ENCODE assay signal across 8 cellular contexts in genomic region chr5:179623906-179624741, GRCh38. TPM values are rescaled to one million over a fixed set of nuclear protein-coding genes. Genes with fewer than 3 reads are reported as not detected.
DNase-seq lines count a peak whose midpoint lies in the region; ATAC-seq and TF ChIP-seq lines count a peak whose summit lies in the region.

No MANE protein-coding gene starts in this region.

- peak overlapping the region; percentile 100 for H3K4me2 ChIP-seq in mammary epithelial cell (ENCODE audit: insufficient read depth, low read depth, low read length)

- DNase-seq in Right ventricle myocardium inferior (ENCODE audit: missing footprints) (peak; percentile 64), cardiac septum (ENCODE audit: low spot score) (no peak), T-helper 9 cell (peak; percentile 30), mammary epithelial cell (peak; percentile 83), kidney tubule cell (ENCODE audit: low spot score) (peak; percentile 75), iPS-NIHi7 (ENCODE audit: extremely low spot score) (no peak)
- DNase-seq in stimulated activated CD4-positive, alpha-beta T cell treated with anti-CD3 and anti-CD28 coated beads, Interleukin-2, amount 100 ng/mL, for 4 hours (ENCODE audit: low read depth): peak; percentile 13

- CTCF ChIA-PET in mammary epithelial cell (lab: Charles Lee; ENCODE audit: low non-redundant PET): interaction anchor here (0.9 kb wide), 1 partner anchor 15 kb away, joined by 4 read pairs; no protein-coding TSS in a partner anchor

- peak overlapping the region; percentile 54 to 89 (median 81) for H3K4me3 ChIP-seq in mammary epithelial cell (replicated peaks in 1 of 3; ENCODE audit: insufficient read depth in 1 of 3, low read depth in 2 of 3, low read length in 3 of 3)

- H3K9ac ChIP-seq in mammary epithelial cell (ENCODE audit: insufficient read depth, low read length): peak overlapping the region; percentile 84

- peak overlapping the region; percentile 95 for H2AFZ ChIP-seq in mammary epithelial cell (ENCODE audit: low read depth, low read length)

- H4K20me1 ChIP-seq in mammary epithelial cell (ENCODE audit: insufficient read depth, low read length): peaks cover 32% of the 10 kb centered on the region

- intact Hi-C loops in Right ventricle myocardium inferior (cut with DNase I): loop anchor here (2.0 to 5.0 kb wide), 2 partner anchors 67 to 75 kb away; partner anchors contain the start of gene CANX
- intact Hi-C loops in cardiac septum (cut with DNase I): loop anchor here (5.0 kb wide), 1 partner anchor 67 kb away; no protein-coding TSS in a partner anchor
- intact Hi-C loops in mammary epithelial cell (cut with micrococcal nuclease): loop anchor here (2.0 to 5.0 kb wide), 2 partner anchors 75 to 173 kb away; partner anchors contain the start of gene CANX

- dilution Hi-C loops in mammary epithelial cell (cut with HindIII; ENCODE audit: low sequenced_read_pairs): no loop called here

- BruUV-seq in mammary epithelial cell (replicated peaks; lab: Mats Ljungman, UMichigan): TSS peak; percentile 35

- no peaks in the 10 kb centered on the region for H3K9me3 ChIP-seq in mammary epithelial cell (replicated peaks; ENCODE audit: insufficient read depth, low read length)

- no peak for TF ChIP-seq CTCF in mammary epithelial cell (conservative IDR thresholded peaks at IDR 0.05 in 1 of 2, IDR thresholded peaks at IDR 0.05 in 1 of 2; ENCODE audit: extremely low read depth in 1 of 2, insufficient read depth in 1 of 2, low read depth in 1 of 2, low read length in 2 of 2)

- H3K36me3 ChIP-seq in mammary epithelial cell (ENCODE audit: insufficient read depth, low read length): peaks cover 21% of the 10 kb centered on the region

- H3K79me2 ChIP-seq in mammary epithelial cell (ENCODE audit: insufficient read depth, low read length): peaks cover 46% of the 10 kb centered on the region

- H3K27me3 ChIP-seq in mammary epithelial cell (ENCODE audit: insufficient read depth, low read length): no peaks in the 10 kb centered on the region

- in situ Hi-C loops in mammary epithelial cell (cut with MboI; ENCODE audit: low sequenced_read_pairs in 2 of 2): no loop called here

- ATAC-seq in Right ventricle myocardium inferior (peak; percentile 4), HG03460 (IDR thresholded peaks at IDR 0.05; ENCODE audit: unreplicated experiment) (peak; percentile 3)

- H3K27ac ChIP-seq in mammary epithelial cell (ENCODE audit: insufficient read depth, low read depth, low read length): peak overlapping the region; percentile 90

- H3K4me1 ChIP-seq in mammary epithelial cell (ENCODE audit: insufficient read depth, low read length): peaks cover 31% of the 10 kb centered on the region

- WGBS in mammary epithelial cell (ENCODE audit: low coverage, missing lambda C conversion rate): 0% methylated on average over 15 of the region's 68 CpGs

RNA-seq across cellular contexts. Expression of gene HNRNPH1, which starts 0.7 kb away (rescaled TPM):
- total RNA-seq in Right ventricle myocardium inferior: 218 TPM
- 222 TPM for total RNA-seq in cardiac septum
- 100 to 1,000 TPM; 276 to 481 TPM for total RNA-seq in mammary epithelial cell
- polyA plus RNA-seq in mammary epithelial cell: 130 TPM
- polyA minus RNA-seq in mammary epithelial cell: 289 TPM

RNA-seq across cellular contexts. Expression of gene CBY3, which starts 56.7 kb away (rescaled TPM):
- total RNA-seq in Right ventricle myocardium inferior (not detected), cardiac septum (not detected), mammary epithelial cell (under 1 TPM in 1 of 2 donors, not detected in 1; 0.33 TPM)
- polyA plus RNA-seq in mammary epithelial cell: not detected
- not detected for polyA minus RNA-seq in mammary epithelial cell

Comparison
In these comparisons a context has a peak if more than half of its experiments do, and no peak if none do; other contexts are left out.
1. DNase-seq: peak in Right ventricle myocardium inferior (single experiment), T-helper 9 cell (single experiment), mammary epithelial cell (single experiment), kidney tubule cell (single experiment) and stimulated activated CD4-positive, alpha-beta T cell treated with anti-CD3 and anti-CD28 coated beads, Interleukin-2, amount 100 ng/mL, for 4 hours (single experiment); none in cardiac septum (single experiment) and iPS-NIHi7 (single experiment).